Comparison of ENCODE assay signal across 20 cellular contexts in genomic region chr6:44824567-44824966, GRCh38.
"Had no signal": no experiment of that assay in that cellular context is flagged by ENCODE, and none has a peak within 500 bp of the region (broad histone marks: within the 10 kb centered on the region; RNA-seq: fewer than 3 reads in every experiment).

No MANE protein-coding gene starts in this region.

- DNase-seq: colonic mucosa; cortex of kidney; effector CD8-positive, alpha-beta T cell; effector memory CD8-positive, alpha-beta T cell; foreskin keratinocyte; heart left ventricle; hypothalamus; left cardiac atrium; left lung; left ventricle myocardium superior; lower lobe of right lung; mesendoderm; midbrain; naive thymus-derived CD4-positive, alpha-beta T cell; natural killer cell had no signal

- H3K4me2 ChIP-seq: hepatocyte had no signal

- H3K9me3 ChIP-seq: colonic mucosa, esophagus muscularis mucosa, gastroesophageal sphincter, heart left ventricle, left lung, lower lobe of right lung had no signal

- H3K36me3 Mint-ChIP-seq: natural killer cell had no signal

- H3K36me3 ChIP-seq: colonic mucosa, esophagus muscularis mucosa, gastroesophageal sphincter, heart left ventricle, left lung, lower lobe of right lung had no signal

- H3K27ac ChIP-seq: colonic mucosa, esophagus muscularis mucosa, foreskin keratinocyte, gastroesophageal sphincter, heart left ventricle, hepatocyte, left lung, lower lobe of right lung had no signal

- H3K9me3 Mint-ChIP-seq: dendritic cell treated with granulocyte-macrophage colony-stimulating factor and Interleukin-4, amounts not matched to agents 40 ng/mL and 50 ng/mL, for 4 days; effector memory CD8-positive, alpha-beta T cell; memory B cell; naive thymus-derived CD4-positive, alpha-beta T cell; natural killer cell had no signal

- ATAC-seq: effector memory CD8-positive, alpha-beta T cell; foreskin keratinocyte; gastroesophageal sphincter; heart left ventricle; left cardiac atrium; left lung; left ventricle myocardium superior; lower lobe of right lung; naive thymus-derived CD4-positive, alpha-beta T cell; natural killer cell had no signal

- H3K27ac Mint-ChIP-seq: dendritic cell treated with granulocyte-macrophage colony-stimulating factor and Interleukin-4, amounts not matched to agents 40 ng/mL and 50 ng/mL, for 4 days; effector memory CD8-positive, alpha-beta T cell; memory B cell; naive thymus-derived CD4-positive, alpha-beta T cell; natural killer cell had no signal

- H3K27me3 ChIP-seq: colonic mucosa, esophagus muscularis mucosa, foreskin keratinocyte, gastroesophageal sphincter, heart left ventricle, hepatocyte, left lung had no signal

- H3K27me3 Mint-ChIP-seq: dendritic cell treated with granulocyte-macrophage colony-stimulating factor and Interleukin-4, amounts not matched to agents 40 ng/mL and 50 ng/mL, for 4 days; effector memory CD8-positive, alpha-beta T cell; memory B cell; naive thymus-derived CD4-positive, alpha-beta T cell had no signal

- H2AFZ ChIP-seq: hepatocyte had no signal

- H3K4me3 Mint-ChIP-seq: dendritic cell treated with granulocyte-macrophage colony-stimulating factor and Interleukin-4, amounts not matched to agents 40 ng/mL and 50 ng/mL, for 4 days; effector memory CD8-positive, alpha-beta T cell; memory B cell; naive thymus-derived CD4-positive, alpha-beta T cell; natural killer cell had no signal

- H3K4me1 ChIP-seq: colonic mucosa, esophagus muscularis mucosa, foreskin keratinocyte, gastroesophageal sphincter, left lung, lower lobe of right lung had no signal

- H3K4me3 ChIP-seq: colonic mucosa, esophagus muscularis mucosa, gastroesophageal sphincter, heart left ventricle, hepatocyte, left lung, lower lobe of right lung had no signal

- H3K79me2 ChIP-seq: hepatocyte had no signal
